ENCODE assay signal across 28 cellular contexts in genomic region chr10:51326174-51326573, GRCh38.
"Had no signal": no experiment of that assay in that cellular context is flagged by ENCODE, and none has a peak within 500 bp of the region (broad histone marks: within the 10 kb centered on the region; RNA-seq: fewer than 3 reads in every experiment).

No MANE protein-coding gene starts in this region.

- DNase-seq: colonic mucosa; cortex of kidney; dermis blood vessel endothelial cell; dorsolateral prefrontal cortex; effector CD4-positive, alpha-beta T cell; effector memory CD4-positive, alpha-beta T cell; effector memory CD8-positive, alpha-beta T cell; endodermal cell; erythroblast; esophagus squamous epithelium; foreskin fibroblast; foreskin keratinocyte; foreskin melanocyte; gastrocnemius medialis; glutamatergic neuron; head of caudate nucleus; heart left ventricle; heart right ventricle had no signal

- H3K4me1 ChIP-seq: colonic mucosa, esophagus muscularis mucosa, esophagus squamous epithelium, foreskin keratinocyte, gastrocnemius medialis, gastroesophageal sphincter had no signal

- H3K27ac Mint-ChIP-seq: dendritic cell treated with granulocyte-macrophage colony-stimulating factor and Interleukin-4, amounts not matched to agents 40 ng/mL and 50 ng/mL, for 4 days; effector memory CD8-positive, alpha-beta T cell; endodermal cell had no signal

- H3K4me3 Mint-ChIP-seq: dendritic cell treated with granulocyte-macrophage colony-stimulating factor and Interleukin-4, amounts not matched to agents 40 ng/mL and 50 ng/mL, for 4 days; effector memory CD8-positive, alpha-beta T cell; endodermal cell had no signal

- H3K27ac ChIP-seq: colonic mucosa, coronary artery, dorsolateral prefrontal cortex, epithelial cell of prostate, esophagus muscularis mucosa, esophagus squamous epithelium, foreskin keratinocyte, gastrocnemius medialis, gastroesophageal sphincter, heart left ventricle, heart right ventricle had no signal

- FAIRE-seq: colon, endometrium, endothelial cell of umbilical vein, frontal cortex had no signal

- H3K9me3 Mint-ChIP-seq: endodermal cell had no signal

- H3K4me3 ChIP-seq: colonic mucosa, coronary artery, dorsolateral prefrontal cortex, esophagus muscularis mucosa, esophagus squamous epithelium, gastrocnemius medialis, gastroesophageal sphincter, heart left ventricle, heart right ventricle had no signal

- H3K27me3 Mint-ChIP-seq: dendritic cell treated with granulocyte-macrophage colony-stimulating factor and Interleukin-4, amounts not matched to agents 40 ng/mL and 50 ng/mL, for 4 days; effector memory CD8-positive, alpha-beta T cell had no signal

- H3K36me3 ChIP-seq: colonic mucosa, esophagus muscularis mucosa, esophagus squamous epithelium, gastrocnemius medialis, gastroesophageal sphincter, heart left ventricle, heart right ventricle had no signal

- H3K4me1 Mint-ChIP-seq: endodermal cell had no signal

- ATAC-seq: effector memory CD8-positive, alpha-beta T cell; esophagus mucosa; foreskin keratinocyte; gastrocnemius medialis; gastroesophageal sphincter; heart left ventricle; heart right ventricle had no signal

- H3K9me3 ChIP-seq: colonic mucosa, esophagus muscularis mucosa, esophagus squamous epithelium, gastrocnemius medialis, gastroesophageal sphincter had no signal

- H3K27me3 ChIP-seq: colonic mucosa, dorsolateral prefrontal cortex, esophagus muscularis mucosa, esophagus squamous epithelium, gastrocnemius medialis, gastroesophageal sphincter, heart left ventricle, heart right ventricle had no signal
